Comparison of ENCODE assay signal across 15 cellular contexts in the genomic region with DNA sequence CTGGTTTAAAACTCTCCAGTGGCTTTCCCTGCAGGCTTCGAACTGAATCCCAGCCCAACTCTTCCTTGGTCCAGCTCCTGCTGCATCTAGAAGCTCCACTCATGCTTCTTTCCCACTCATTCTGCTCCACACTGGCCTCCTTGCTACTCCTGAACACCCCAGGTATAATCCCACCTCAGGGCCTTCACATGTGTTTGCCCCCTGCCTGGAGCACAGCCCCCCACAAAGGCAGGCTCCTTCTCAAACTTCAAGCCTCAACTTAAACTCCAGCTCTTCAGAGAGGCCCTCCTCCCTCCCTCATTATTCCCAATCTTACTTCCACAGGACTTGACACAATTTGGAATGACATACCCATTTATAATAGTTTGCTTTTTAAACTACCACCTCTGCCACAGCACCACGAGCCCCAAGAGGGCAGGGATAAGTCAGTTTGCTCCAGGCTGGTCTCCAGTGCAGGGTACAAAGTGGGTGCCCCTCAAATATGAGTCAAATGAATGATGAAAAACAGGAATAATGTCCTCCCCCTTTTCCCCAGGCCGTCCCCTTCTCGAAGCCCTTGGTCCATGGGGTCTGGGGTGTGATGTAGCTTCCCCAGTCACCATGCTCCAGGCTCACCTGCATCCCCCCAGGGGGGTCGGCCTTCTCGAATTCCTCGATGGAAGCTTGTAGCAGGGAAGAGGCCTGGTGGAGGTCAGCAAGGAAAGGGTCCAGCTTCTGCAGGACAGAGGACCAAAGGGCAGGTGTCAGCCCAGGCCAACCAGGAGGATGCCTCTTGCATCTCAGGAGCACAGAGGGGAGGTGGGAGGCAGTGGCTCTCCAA. TPM values are rescaled to one million over a fixed set of nuclear protein-coding genes. Genes with fewer than 3 reads are reported as not detected.
DNase-seq lines count a peak whose midpoint lies in the region; ATAC-seq and TF ChIP-seq lines count a peak whose summit lies in the region.
"Had no signal": no experiment of that assay in that cellular context is flagged by ENCODE, and none has a peak within 500 bp of the region (broad histone marks: within the 10 kb centered on the region; RNA-seq: fewer than 3 reads in every experiment).

No MANE protein-coding gene starts in this region.

- ATAC-seq in central memory CD8-positive, alpha-beta T cell (replicated peaks; ENCODE audit: extremely low read depth, poor library complexity, severe bottlenecking): no peak
- no peak for ATAC-seq in HG02973 (IDR thresholded peaks at IDR 0.05; ENCODE audit: unreplicated experiment)

- no peak for DNase-seq in central memory CD8-positive, alpha-beta T cell (ENCODE audit: low spot score in 2 of 2)
- DNase-seq in spleen: peak; percentile 60
- DNase-seq in superior temporal gyrus (ENCODE audit: extremely low spot score): no peak
- DNase-seq in Kasumi-1 (lab: John Stamatoyannopoulos, UW): no peak
- DNase-seq: GF-D8, SIG-M5 had no signal

- 62 to 69% (median 66%) methylated on average over 7 of the region's 7 CpGs for WGBS in spleen, 5 donors

- peak overlapping the region; percentile 40 for H3K27ac Mint-ChIP-seq in central memory CD8-positive, alpha-beta T cell (ENCODE audit: low read depth)
- H3K27ac Mint-ChIP-seq: activated naive CD4-positive, alpha-beta T cell treated with anti-CD3 and anti-CD28 coated beads, Interleukin-2, amount 50 U/mL, for 24 hours; activated T-helper 1 cell treated with anti-CD3 and anti-CD28 coated beads, Interleukin-12 subunit alpha, Interleukin-12 subunit beta, Interleukin-2, Interleukin-4 antibody, amounts not matched to agents 30 ng/mL and 10 ng/mL and 1 ng/mL, durations not matched to agents 14 hours and 24 hours and 36 hours; immature natural killer cell had no signal

- no peaks in the 10 kb centered on the region for H3K27me3 ChIP-seq in spleen (replicated peaks in 1 of 7)
- H3K27me3 ChIP-seq: hepatocyte, stomach had no signal

- H3K36me3 Mint-ChIP-seq in central memory CD8-positive, alpha-beta T cell (ENCODE audit: insufficient read depth): no peaks in the 10 kb centered on the region
- H3K36me3 Mint-ChIP-seq: activated naive CD4-positive, alpha-beta T cell treated with anti-CD3 and anti-CD28 coated beads, Interleukin-2, amount 50 U/mL, for 24 hours; immature natural killer cell had no signal

- H3K4me1 ChIP-seq in spleen: peaks cover 0 to 19% (median 6%) of the 10 kb centered on the region in 6 donors

- intact Hi-C loops in spleen (cut with DNase I; ENCODE audit: low total_unique reads): loop anchor here (5.0 kb wide), 3 partner anchors 151 to 661 kb away; no protein-coding TSS in a partner anchor

- TF ChIP-seq CTCF in C4-2B (conservative IDR thresholded peaks at IDR 0.05) (peak; percentile 75), LNCAP (IDR thresholded peaks at IDR 0.05) (peak; percentile 18; the same call in 1 of the 2 replicates), spleen (IDR thresholded peaks at IDR 0.05 in 8 of 11, conservative IDR thresholded peaks at IDR 0.05 in 3 of 11) (peak in 7 of 11 experiments; percentile 3 to 55 (median 27))

- H3K36me3 ChIP-seq in spleen: no peaks in the 10 kb centered on the region

- no peaks in the 10 kb centered on the region for H3K9me3 ChIP-seq in spleen
- H3K9me3 ChIP-seq: stomach had no signal

- H3K27me3 Mint-ChIP-seq in central memory CD8-positive, alpha-beta T cell: peaks cover 21% of the 10 kb centered on the region
- H3K27me3 Mint-ChIP-seq: activated naive CD4-positive, alpha-beta T cell treated with anti-CD3 and anti-CD28 coated beads, Interleukin-2, amount 50 U/mL, for 24 hours had no signal

- H3K9me3 Mint-ChIP-seq in central memory CD8-positive, alpha-beta T cell: no peaks in the 10 kb centered on the region
- H3K9me3 Mint-ChIP-seq: activated naive CD4-positive, alpha-beta T cell treated with anti-CD3 and anti-CD28 coated beads, Interleukin-2, amount 50 U/mL, for 24 hours; activated T-helper 1 cell treated with anti-CD3 and anti-CD28 coated beads, Interleukin-12 subunit alpha, Interleukin-12 subunit beta, Interleukin-2, Interleukin-4 antibody, amounts not matched to agents 30 ng/mL and 10 ng/mL and 1 ng/mL, durations not matched to agents 14 hours and 24 hours and 36 hours had no signal

- TF ChIP-seq POLR2A in spleen (IDR thresholded peaks at IDR 0.05): no peak

- H3K4me3 ChIP-seq in spleen: no peak overlapping the region
- H3K4me3 ChIP-seq: hepatocyte, stomach had no signal

- H3K27ac ChIP-seq in C4-2B (no peak overlapping the region), spleen (no peak overlapping the region)
- H3K27ac ChIP-seq: hepatocyte had no signal

- peaks cover 7% of the 10 kb centered on the region for H3K4me1 Mint-ChIP-seq in central memory CD8-positive, alpha-beta T cell
- H3K4me1 Mint-ChIP-seq: activated naive CD4-positive, alpha-beta T cell treated with anti-CD3 and anti-CD28 coated beads, Interleukin-2, amount 50 U/mL, for 24 hours had no signal

- H3K4me3 Mint-ChIP-seq in central memory CD8-positive, alpha-beta T cell: no peak overlapping the region
- H3K4me3 Mint-ChIP-seq: activated naive CD4-positive, alpha-beta T cell treated with anti-CD3 and anti-CD28 coated beads, Interleukin-2, amount 50 U/mL, for 24 hours; activated T-helper 1 cell treated with anti-CD3 and anti-CD28 coated beads, Interleukin-12 subunit alpha, Interleukin-12 subunit beta, Interleukin-2, Interleukin-4 antibody, amounts not matched to agents 30 ng/mL and 10 ng/mL and 1 ng/mL, durations not matched to agents 14 hours and 24 hours and 36 hours; immature natural killer cell had no signal

RNA-seq across cellular contexts. Expression of gene KIAA1755, which starts 37.4 kb away (rescaled TPM):
- total RNA-seq in spleen: 1 to 10 TPM in 6 of 7 donors, under 1 TPM in 1; 0.51 to 5.3 (median 3.5) TPM
- polyA plus RNA-seq in spleen: 1 to 10 TPM; 4.6 to 7.3 (median 4.8) TPM
- total RNA-seq: activated T-helper 1 cell treated with anti-CD3 and anti-CD28 coated beads, Interleukin-12 subunit alpha, Interleukin-12 subunit beta, Interleukin-2, Interleukin-4 antibody, amounts not matched to agents 30 ng/mL and 10 ng/mL and 1 ng/mL, durations not matched to agents 14 hours and 24 hours and 36 hours; T-helper 1 cell treated with Interleukin-12 subunit alpha and Interleukin-12 subunit beta and Interleukin-4 antibody, amounts not matched to agents 30 ng/mL and 1 ng/mL, for 36 hours had no signal
- polyA plus RNA-seq: immature natural killer cell had no signal

RNA-seq across cellular contexts. Expression of gene TGM2, which starts 58.1 kb away (rescaled TPM):
- 100 to 1,000 TPM in 1 of 7 donors, 10 to 100 TPM in 6; 60.2 to 167 (median 87.6) TPM for total RNA-seq in spleen
- 10 to 100 TPM in 2 of 3 donors, 1 to 10 TPM in 1; 9.3 to 35.3 (median 19.8) TPM for polyA plus RNA-seq in spleen
- total RNA-seq: activated T-helper 1 cell treated with anti-CD3 and anti-CD28 coated beads, Interleukin-12 subunit alpha, Interleukin-12 subunit beta, Interleukin-2, Interleukin-4 antibody, amounts not matched to agents 30 ng/mL and 10 ng/mL and 1 ng/mL, durations not matched to agents 14 hours and 24 hours and 36 hours had no signal
- polyA plus RNA-seq: immature natural killer cell had no signal

Comparison
In these comparisons a context has a peak if more than half of its experiments do, and no peak if none do; other contexts are left out.
1. CTCF ChIP-seq: peak in every context shown above with its lines; median percentile 75 in C4-2B; 27 in spleen; 18 in LNCAP.